In the genomic region with DNA sequence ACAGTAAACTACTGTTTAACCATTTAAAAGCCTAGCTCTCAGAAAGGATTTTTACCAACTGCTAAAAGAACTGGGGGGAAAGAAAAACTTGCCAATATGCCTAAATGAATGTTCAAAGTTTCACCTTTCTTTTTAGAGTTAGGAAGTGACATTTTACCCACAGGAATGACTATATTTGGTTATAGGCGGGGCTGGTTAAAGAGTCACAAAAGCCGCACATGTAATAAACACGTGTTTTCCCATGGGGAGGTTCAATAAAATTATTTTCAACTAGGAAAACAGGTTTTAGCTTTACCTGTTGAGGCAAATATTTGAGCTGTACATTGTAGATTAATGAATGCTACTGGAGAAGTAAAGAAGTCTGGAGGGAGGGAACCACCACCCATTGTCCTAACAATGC, we compare ENCODE assay signal across 10 cellular contexts. TPM values are rescaled to one million over a fixed set of nuclear protein-coding genes. Genes with fewer than 3 reads are reported as not detected.
DNase-seq lines count a peak whose midpoint lies in the region; ATAC-seq, FAIRE-seq and TF ChIP-seq lines count a peak whose summit lies in the region.
"Had no signal": no experiment of that assay in that cellular context is flagged by ENCODE, and none has a peak within 500 bp of the region (broad histone marks: within the 10 kb centered on the region; RNA-seq: fewer than 3 reads in every experiment).

No MANE protein-coding gene starts in this region.

- H3K27ac ChIP-seq in A549 (peak overlapping the region in 1 of 2 experiments; percentile 23; a peak in 2 of 6 replicates), Panc1 (ENCODE audit: low read length) (peak overlapping the region; percentile 7; the same call in 1 of the 2 replicates)

- ATAC-seq in A549: no peak
- peak; percentile 70 for ATAC-seq in GM21576 (IDR thresholded peaks at IDR 0.05; ENCODE audit: unreplicated experiment)
- ATAC-seq in Panc1: no peak
- peak; percentile 82 for ATAC-seq in left colon
- ATAC-seq in GM21786 (IDR thresholded peaks at IDR 0.05; ENCODE audit: unreplicated experiment): no peak
- no peak for ATAC-seq in HG02623 (IDR thresholded peaks at IDR 0.05; ENCODE audit: unreplicated experiment)

- POLR2A ChIA-PET in A549 (lab: Yijun Ruan, JAX): interaction anchor here (0.6 to 1.1 kb wide), 4 partner anchors 9 to 41 kb away, joined by 3 to 5 read pairs (median 4); a partner anchor contains a TSS
- POLR2A ChIA-PET in Panc1 (lab: Charles Lee): no interaction called here

- no peaks in the 10 kb centered on the region for H3K36me3 ChIP-seq in Panc1 (ENCODE audit: control insufficient read depth, insufficient read depth, low read length)

- TF ChIP-seq EP300 in A549 (IDR thresholded peaks at IDR 0.05): no peak

- H3K9me3 ChIP-seq in A549: no peaks in the 10 kb centered on the region; the same call in 2 of the 3 replicates
- no peaks in the 10 kb centered on the region for H3K9me3 ChIP-seq in Panc1 (ENCODE audit: control insufficient read depth, insufficient read depth, low read depth, low read length)

- WGBS in A549 (ENCODE audit: missing lambda C conversion rate): 57% methylated on average over 3 of the region's 3 CpGs

- peaks cover 2% of the 10 kb centered on the region for H3K36me3 Mint-ChIP-seq in T-helper 2 cell treated with Interferon-gamma antibody and Interleukin-4, amounts not matched to agents 5 μg/mL and 100 μg/mL, for 36 hours (ENCODE audit: low read depth)

- TF ChIP-seq CTCF in A549 (IDR thresholded peaks at IDR 0.05): no peak
- no peak for TF ChIP-seq CTCF in Panc1 (IDR thresholded peaks at IDR 0.05)

- H3K27me3 Mint-ChIP-seq in T-helper 2 cell treated with Interferon-gamma antibody and Interleukin-4, amounts not matched to agents 5 μg/mL and 100 μg/mL, for 36 hours (ENCODE audit: low read depth): no peaks in the 10 kb centered on the region

- TF ChIP-seq RAD21 in A549 (conservative IDR thresholded peaks at IDR 0.05 in 1 of 2, IDR thresholded peaks at IDR 0.05 in 1 of 2): no peak

- intact Hi-C loops in Panc1 (cut with micrococcal nuclease; ENCODE audit: unreplicated experiment): no loop called here
- intact Hi-C loops in left colon (cut with DNase I, micrococcal nuclease): no loop called here

- no peak overlapping the region for H3K4me3 Mint-ChIP-seq in T-helper 2 cell treated with Interferon-gamma antibody and Interleukin-4, amounts not matched to agents 5 μg/mL and 100 μg/mL, for 36 hours

- in situ Hi-C loops in Panc1 (cut with HindIII; ENCODE audit: low pct_unique_long_range_greater_than_20kb, low sequenced_read_pairs): no loop called here

- peaks cover 14% of the 10 kb centered on the region for H3K4me1 ChIP-seq in A549
- no peaks in the 10 kb centered on the region for H3K4me1 ChIP-seq in Panc1 (ENCODE audit: control insufficient read depth, insufficient read depth, low read length)

- no peak for TF ChIP-seq POLR2A in A549 (IDR thresholded peaks at IDR 0.05; ENCODE audit: low read length)

- peaks cover 5% of the 10 kb centered on the region for H3K4me1 Mint-ChIP-seq in T-helper 2 cell treated with Interferon-gamma antibody and Interleukin-4, amounts not matched to agents 5 μg/mL and 100 μg/mL, for 36 hours (ENCODE audit: low read depth)

- DNase-seq in A549 (ENCODE audit: low read depth in 1 of 2, low spot score in 1 of 2) (no peak), Panc1 (ENCODE audit: low read depth, low spot score) (no peak), left colon (no peak)
- DNase-seq in activated CD8-positive, alpha-beta memory T cell treated with anti-CD3 and anti-CD28 coated beads, Interleukin-2, amount 50 U/mL, for 4 hours: no peak
- DNase-seq in T-helper 2 cell treated with Interferon-gamma antibody and Interleukin-4, amounts not matched to agents 5 μg/mL and 100 μg/mL, for 36 hours (ENCODE audit: low spot score): no peak
- DNase-seq: NCI-H2081, Right ventricle myocardium superior had no signal

- BruUV-seq in Panc1 (replicated peaks; lab: Mats Ljungman, UMichigan): no TSS peak

- H3K27me3 ChIP-seq in Panc1 (ENCODE audit: control insufficient read depth, insufficient read depth, low read length): no peaks in the 10 kb centered on the region

- H3K4me2 ChIP-seq in A549: peak overlapping the region; percentile 40

- H3K4me3 ChIP-seq in A549: no peak overlapping the region
- H3K4me3 ChIP-seq in Panc1 (ENCODE audit: low read depth in 2 of 2, low read length in 2 of 2): no peak overlapping the region

- CTCF ChIA-PET in A549 (lab: Yijun Ruan, JAX): interaction anchor here (1.6 kb wide), 1 partner anchor 99 kb away, joined by 5 read pairs; no protein-coding TSS in a partner anchor
- CTCF ChIA-PET in Panc1 (lab: Charles Lee): interaction anchor here (1.7 kb wide), 1 partner anchor 99 kb away, joined by 3 read pairs; no protein-coding TSS in a partner anchor

- no peak for FAIRE-seq in A549 (lab: Jason Lieb, UNC)

- no peak overlapping the region for H3K27ac Mint-ChIP-seq in T-helper 2 cell treated with Interferon-gamma antibody and Interleukin-4, amounts not matched to agents 5 μg/mL and 100 μg/mL, for 36 hours

- H3K9me3 Mint-ChIP-seq in T-helper 2 cell treated with Interferon-gamma antibody and Interleukin-4, amounts not matched to agents 5 μg/mL and 100 μg/mL, for 36 hours: peaks cover 10% of the 10 kb centered on the region

TF ChIP-seq in A549, 52 proteins besides CTCF, POLR2A, EP300 and RAD21:
- TF ChIP-seq POLR2AphosphoS2 (conservative IDR thresholded peaks at IDR 0.05; ENCODE audit: low read length): no peak
- TF ChIP-seq TFCP2L1 (CRISPR knock-in tag; IDR thresholded peaks at IDR 0.05): no peak
- no peak for TF ChIP-seq PHF8 (IDR thresholded peaks at IDR 0.05; ENCODE audit: borderline replicate concordance, low read depth)
- TF ChIP-seq NR3C1 (IDR thresholded peaks at IDR 0.05): no peak
- TF ChIP-seq RCOR1 (IDR thresholded peaks at IDR 0.05; ENCODE audit: low read depth, low read length): no peak

RNA-seq across cellular contexts. Expression of a gene that starts 41.6 kb away (rescaled TPM):
- polyA plus RNA-seq in A549 (2011; rRNA removed) (417 and 610 TPM in 2 replicates), A549 (2017; fragmentation: RNase III; extraction: RNeasy Plus Mini Kit Qiagen cat#74134 plus additional on column Dnase treatment) (597 to 691 TPM (median 679 TPM) in 3 replicates)
- polyA plus RNA-seq in A549 (2012; cell fraction: cytosol; rRNA removed): 219 and 276 TPM in 2 replicates
- polyA plus RNA-seq in A549 (2012; cell fraction: nucleus; rRNA removed): 133 and 438 TPM in 2 replicates
- 250 and 294 TPM in 2 replicates for polyA minus RNA-seq in A549 (2011; rRNA and poly(A)+ RNA removed)
- total RNA-seq in Panc1 (2021; ENCODE audit: unreplicated experiment) (373 TPM), left colon (100 to 1,000 TPM; 208 to 303 TPM)
- 349 TPM for polyA plus RNA-seq in Panc1 (2012; ENCODE audit: insufficient read length)

Comparison
In these comparisons a context has a peak if more than half of its experiments do, and no peak if none do; other contexts are left out.
1. ATAC-seq: peak in GM21576 (single experiment) and left colon (single experiment); none in A549 (0 of 2), Panc1 (single experiment), GM21786 (single experiment) and HG02623 (single experiment).